Comparison of ENCODE assay signal across 8 cellular contexts in the genomic region with DNA sequence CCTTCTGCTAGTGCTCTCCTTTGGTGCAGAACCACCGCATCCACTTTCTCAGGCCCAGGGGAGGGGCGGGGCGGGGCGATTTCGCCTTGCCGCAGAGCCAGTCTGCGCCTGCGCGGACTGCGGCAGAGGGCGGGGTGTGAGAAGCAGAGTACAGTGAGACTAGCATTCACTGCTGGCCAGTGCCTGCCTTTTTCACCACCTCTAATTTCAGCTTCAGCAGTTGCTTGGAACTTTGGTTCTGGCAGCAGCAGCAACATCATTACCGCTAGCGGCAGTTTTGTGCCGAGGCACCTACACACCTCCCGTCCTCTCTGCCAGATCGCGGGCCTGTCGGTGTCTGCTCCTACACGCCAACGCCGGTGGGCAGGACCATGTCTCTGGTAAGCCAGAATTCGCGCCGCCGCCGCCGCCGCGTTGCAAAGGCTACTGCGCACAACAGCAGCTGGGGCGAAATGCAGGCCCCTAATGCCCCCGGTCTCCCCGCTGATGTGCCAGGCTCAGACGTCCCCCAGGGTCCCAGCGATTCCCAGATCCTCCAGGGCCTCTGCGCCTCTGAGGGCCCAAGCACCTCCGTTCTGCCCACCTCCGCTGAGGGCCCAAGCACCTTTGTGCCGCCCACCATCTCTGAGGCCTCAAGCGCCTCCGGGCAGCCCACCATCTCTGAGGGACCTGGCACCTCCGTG. TPM values are rescaled to one million over a fixed set of nuclear protein-coding genes. Genes with fewer than 3 reads are reported as not detected.
A peak's percentile ranks its signal among the peaks of the same experiment; 100 is the strongest.
DNase-seq lines count a peak whose midpoint lies in the region; ATAC-seq and TF ChIP-seq lines count a peak whose summit lies in the region.

A gene with protein sequence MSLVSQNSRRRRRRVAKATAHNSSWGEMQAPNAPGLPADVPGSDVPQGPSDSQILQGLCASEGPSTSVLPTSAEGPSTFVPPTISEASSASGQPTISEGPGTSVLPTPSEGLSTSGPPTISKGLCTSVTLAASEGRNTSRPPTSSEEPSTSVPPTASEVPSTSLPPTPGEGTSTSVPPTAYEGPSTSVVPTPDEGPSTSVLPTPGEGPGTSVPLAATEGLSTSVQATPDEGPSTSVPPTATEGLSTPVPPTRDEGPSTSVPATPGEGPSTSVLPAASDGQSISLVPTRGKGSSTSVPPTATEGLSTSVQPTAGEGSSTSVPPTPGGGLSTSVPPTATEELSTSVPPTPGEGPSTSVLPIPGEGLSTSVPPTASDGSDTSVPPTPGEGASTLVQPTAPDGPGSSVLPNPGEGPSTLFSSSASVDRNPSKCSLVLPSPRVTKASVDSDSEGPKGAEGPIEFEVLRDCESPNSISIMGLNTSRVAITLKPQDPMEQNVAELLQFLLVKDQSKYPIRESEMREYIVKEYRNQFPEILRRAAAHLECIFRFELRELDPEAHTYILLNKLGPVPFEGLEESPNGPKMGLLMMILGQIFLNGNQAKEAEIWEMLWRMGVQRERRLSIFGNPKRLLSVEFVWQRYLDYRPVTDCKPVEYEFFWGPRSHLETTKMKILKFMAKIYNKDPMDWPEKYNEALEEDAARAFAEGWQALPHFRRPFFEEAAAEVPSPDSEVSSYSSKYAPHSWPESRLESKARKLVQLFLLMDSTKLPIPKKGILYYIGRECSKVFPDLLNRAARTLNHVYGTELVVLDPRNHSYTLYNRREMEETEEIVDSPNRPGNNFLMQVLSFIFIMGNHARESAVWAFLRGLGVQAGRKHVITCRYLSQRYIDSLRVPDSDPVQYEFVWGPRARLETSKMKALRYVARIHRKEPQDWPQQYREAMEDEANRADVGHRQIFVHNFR (plus strand): TSS at position 151 of the 683 bp plus-strand sequence. CDS start 221 bp downstream, at position 372.

- H3K36me3 ChIP-seq in OCI-LY1 (ENCODE audit: insufficient read depth, low read length) (no peaks in the 10 kb centered on the region), stomach (no peaks in the 10 kb centered on the region)

- peak within 1 kb of the TSS; percentile 60 for H3K9ac ChIP-seq in OCI-LY1 (ENCODE audit: low read length)

- no peaks in the 10 kb centered on the region for H3F3A ChIP-seq in OCI-LY1 (ENCODE audit: insufficient read depth, low read length)

- TF ChIP-seq CTCF in CD14-positive monocyte (IDR thresholded peaks at IDR 0.05) = no peak
- TF ChIP-seq CTCF in OCI-LY1 (IDR thresholded peaks at IDR 0.05; ENCODE audit: low read length) = no peak
- TF ChIP-seq CTCF in foreskin fibroblast (IDR thresholded peaks at IDR 0.05; ENCODE audit: low read depth, low read length) = no peak
- TF ChIP-seq CTCF in neural crest cell (conservative IDR thresholded peaks at IDR 0.05) = no peak
- TF ChIP-seq CTCF in stomach (IDR thresholded peaks at IDR 0.05) = no peak

- H3K36me3 Mint-ChIP-seq in CD14-positive monocyte = no peaks in the 10 kb centered on the region
- peaks cover 5% of the 10 kb centered on the region for H3K36me3 Mint-ChIP-seq in neural crest cell (ENCODE audit: low read depth)

- peak within 1 kb of the TSS; percentile 63 for H3K4me2 ChIP-seq in OCI-LY1 (ENCODE audit: low read length)

- peaks cover 9% of the 10 kb centered on the region for H3K4me1 ChIP-seq in OCI-LY1 (ENCODE audit: insufficient read depth, low read length, severe bottlenecking)
- H3K4me1 ChIP-seq in stomach = peaks cover 0 to 8% (median 2%) of the 10 kb centered on the region in 4 donors

- no peak within 1 kb of the TSS for H2AFZ ChIP-seq in OCI-LY1 (ENCODE audit: low read length)

- H3K27me3 Mint-ChIP-seq in CD14-positive monocyte (ENCODE audit: low read depth in 3 of 3) (peaks cover 7 to 14% (median 11%) of the 10 kb centered on the region in 3 donors), neural crest cell (ENCODE audit: low read depth) (peaks cover 11% of the 10 kb centered on the region)

- H3K27ac Mint-ChIP-seq in CD14-positive monocyte = no peak within 1 kb of the TSS
- peak within 1 kb of the TSS; percentile 75 for H3K27ac Mint-ChIP-seq in neural crest cell (ENCODE audit: unreplicated experiment)

- H3K79me2 ChIP-seq in OCI-LY1 (ENCODE audit: insufficient read depth, low read length) = no peaks in the 10 kb centered on the region

- H4K20me1 ChIP-seq in OCI-LY1 (ENCODE audit: insufficient read depth, low read length) = no peaks in the 10 kb centered on the region

- WGBS in stomach, 5 donors = 0 to 37% (median 3%) methylated on average over 15 to 42 of the region's 42 CpGs

- peak; percentile 92 for ATAC-seq in GM19452 (IDR thresholded peaks at IDR 0.05; ENCODE audit: unreplicated experiment)
- ATAC-seq in HG03571 (IDR thresholded peaks at IDR 0.05; ENCODE audit: unreplicated experiment) = peak; percentile 92

- H3K4me1 Mint-ChIP-seq in CD14-positive monocyte = peaks cover 6% of the 10 kb centered on the region
- no peaks in the 10 kb centered on the region for H3K4me1 Mint-ChIP-seq in neural crest cell

- intact Hi-C loops in CD14-positive monocyte (cut with micrococcal nuclease) = no loop called here
- intact Hi-C loops in stomach (cut with DNase I; ENCODE audit: low total_unique reads) = no loop called here

- H3K27me3 ChIP-seq in OCI-LY1 (ENCODE audit: insufficient read depth, low read length) (no peaks in the 10 kb centered on the region), stomach (peaks cover 0 to 7% (median 0%) of the 10 kb centered on the region in 3 donors)

- H3K27ac ChIP-seq in OCI-LY1 (ENCODE audit: low read depth, low read length, poor library complexity, severe bottlenecking) (no peak within 1 kb of the TSS), stomach (peak within 1 kb of the TSS in 4 of 5 donors; percentile 30 to 67 (median 56))

- H3K9me3 Mint-ChIP-seq in CD14-positive monocyte (peaks cover 0 to 2% (median 0%) of the 10 kb centered on the region in 7 donors), neural crest cell (peaks cover 4% of the 10 kb centered on the region)

- DNase-seq in CD14-positive monocyte (ENCODE audit: low spot score) (no peak), foreskin fibroblast (peak; percentile 12 to 58), neural crest cell (ENCODE audit: low read depth, low spot score) (peak; percentile 51), stomach (peak; percentile 78)
- DNase-seq in activated effector memory CD4-positive, alpha-beta T cell treated with anti-CD3 and anti-CD28 coated beads, Interleukin-2, amount 50 U/mL, for 16 hours = peak; percentile 92

- H3K9me2 ChIP-seq in OCI-LY1 (ENCODE audit: low read depth, low read length) = no peaks in the 10 kb centered on the region

- TF ChIP-seq POLR2A in stomach (IDR thresholded peaks at IDR 0.05) = no peak

- peak within 1 kb of the TSS; percentile 83 for H3K4me3 ChIP-seq in OCI-LY1 (ENCODE audit: low read depth, low read length, poor library complexity, severe bottlenecking)
- peak within 1 kb of the TSS; percentile 62 to 67 for H3K4me3 ChIP-seq in foreskin fibroblast (ENCODE audit: low read depth in 1 of 2, low read length in 2 of 2)
- peak within 1 kb of the TSS; percentile 59 to 76 (median 66) for H3K4me3 ChIP-seq in stomach

- H3K9me3 ChIP-seq in OCI-LY1 (ENCODE audit: low read length) = no peaks in the 10 kb centered on the region
- H3K9me3 ChIP-seq in stomach = no peaks in the 10 kb centered on the region

- no peak for TF ChIP-seq EP300 in stomach (IDR thresholded peaks at IDR 0.05)

- peak within 1 kb of the TSS; percentile 78 to 88 for H3K4me3 Mint-ChIP-seq in CD14-positive monocyte
- H3K4me3 Mint-ChIP-seq in neural crest cell = peak within 1 kb of the TSS; percentile 91

RNA-seq across cellular contexts. Expression of the gene that starts here (rescaled TPM):
- polyA plus RNA-seq in CD14-positive monocyte (not detected), stomach (1 to 10 TPM in 1 of 3 donors, under 1 TPM in 2; 0.31 to 1.1 (median 0.62) TPM)
- total RNA-seq in neural crest cell (8.1 and 8.5 TPM in 2 replicates), stomach (1 to 10 TPM in 1 of 5 donors, under 1 TPM in 3, not detected in 1; 0.29 to 1.5 (median 0.37) TPM)
